Comparison of ENCODE assay signal across 9 cellular contexts in the genomic region with DNA sequence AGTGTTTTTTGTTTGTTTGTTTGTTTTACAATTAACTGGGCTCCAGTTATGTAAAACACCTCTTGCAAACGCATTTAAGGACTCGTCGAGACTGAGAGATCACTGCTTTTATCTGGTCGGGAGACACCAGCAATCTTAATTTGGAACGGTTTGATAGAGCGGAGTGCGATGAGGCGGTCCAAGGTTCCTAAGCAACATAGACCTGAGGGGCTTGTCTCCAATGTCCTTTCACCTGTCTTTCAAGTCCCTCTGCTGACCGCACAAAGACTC. TPM values are rescaled to one million over a fixed set of nuclear protein-coding genes. Genes with fewer than 3 reads are reported as not detected.
DNase-seq lines count a peak whose midpoint lies in the region; ATAC-seq, FAIRE-seq and TF ChIP-seq lines count a peak whose summit lies in the region.
"Had no signal": no experiment of that assay in that cellular context is flagged by ENCODE, and none has a peak within 500 bp of the region (broad histone marks: within the 10 kb centered on the region; RNA-seq: fewer than 3 reads in every experiment).

No MANE protein-coding gene starts in this region.

- no peak for ATAC-seq in activated CD8-positive, alpha-beta memory T cell treated with anti-CD3 and anti-CD28 coated beads, Interleukin-2, amount 10 ng/mL, durations not matched to agents 7 days and 5 days
- no peak for ATAC-seq in activated T-helper 17 cell treated with anti-CD3 and anti-CD28 coated beads, Interleukin-2, amount 50 U/mL, for 72 hours (replicated peaks)
- no peak for ATAC-seq in thoracic aorta (ENCODE audit: insufficient number of reproducible peaks, low FRiP score, low read depth)
- ATAC-seq in HG03469 (IDR thresholded peaks at IDR 0.05; ENCODE audit: unreplicated experiment): no peak

- peak overlapping the region; percentile 90 to 100 for H3K9ac ChIP-seq in kidney (ENCODE audit: low read length in 2 of 2)

- no peaks in the 10 kb centered on the region for H3K27me3 Mint-ChIP-seq in activated CD8-positive, alpha-beta memory T cell treated with anti-CD3 and anti-CD28 coated beads, Interleukin-2, amount 10 ng/mL, durations not matched to agents 7 days and 5 days
- H3K27me3 Mint-ChIP-seq in activated T-helper 17 cell treated with anti-CD3 and anti-CD28 coated beads, Interleukin-2, amount 50 U/mL, for 72 hours: no peaks in the 10 kb centered on the region

- peaks cover 15% of the 10 kb centered on the region for H3K36me3 Mint-ChIP-seq in activated CD8-positive, alpha-beta memory T cell treated with anti-CD3 and anti-CD28 coated beads, Interleukin-2, amount 10 ng/mL, durations not matched to agents 7 days and 5 days
- peaks cover 35% of the 10 kb centered on the region for H3K36me3 Mint-ChIP-seq in activated T-helper 17 cell treated with anti-CD3 and anti-CD28 coated beads, Interleukin-2, amount 50 U/mL, for 72 hours (ENCODE audit: low read depth)

- peaks cover 42% of the 10 kb centered on the region for H3K4me1 Mint-ChIP-seq in activated CD8-positive, alpha-beta memory T cell treated with anti-CD3 and anti-CD28 coated beads, Interleukin-2, amount 10 ng/mL, durations not matched to agents 7 days and 5 days
- H3K4me1 Mint-ChIP-seq in activated T-helper 17 cell treated with anti-CD3 and anti-CD28 coated beads, Interleukin-2, amount 50 U/mL, for 72 hours: peaks cover 10% of the 10 kb centered on the region

- no peaks in the 10 kb centered on the region for H3K27me3 ChIP-seq in thoracic aorta (replicated peaks; ENCODE audit: insufficient read depth)

- H3K4me3 Mint-ChIP-seq in activated CD8-positive, alpha-beta memory T cell treated with anti-CD3 and anti-CD28 coated beads, Interleukin-2, amount 10 ng/mL, durations not matched to agents 7 days and 5 days: peak overlapping the region; percentile 91
- peak overlapping the region; percentile 93 for H3K4me3 Mint-ChIP-seq in activated T-helper 17 cell treated with anti-CD3 and anti-CD28 coated beads, Interleukin-2, amount 50 U/mL, for 72 hours

- H3K4me3 ChIP-seq in kidney (ENCODE audit: low read length in 2 of 2): peak overlapping the region; percentile 95 to 96
- peak overlapping the region; percentile 80 for H3K4me3 ChIP-seq in thoracic aorta

- CTCF ChIA-PET in activated CD8-positive, alpha-beta memory T cell treated with anti-CD3 and anti-CD28 coated beads, Interleukin-2, amount 10 ng/mL, durations not matched to agents 7 days and 5 days (lab: Charles Lee): interaction anchor here (0.7 to 3.1 kb wide), 12 partner anchors 8 to 354 kb away, joined by 3 to 14 read pairs (median 3); a partner anchor contains a TSS

- H3K36me3 ChIP-seq in kidney (ENCODE audit: control insufficient read depth in 1 of 2, insufficient read depth in 2 of 2, low read length in 2 of 2) (no peaks in the 10 kb centered on the region), thoracic aorta (no peaks in the 10 kb centered on the region)

- intact Hi-C loops in kidney (cut with DNase I): no loop called here

- peak overlapping the region; percentile 96 for H3K27ac Mint-ChIP-seq in activated CD8-positive, alpha-beta memory T cell treated with anti-CD3 and anti-CD28 coated beads, Interleukin-2, amount 10 ng/mL, durations not matched to agents 7 days and 5 days
- H3K27ac Mint-ChIP-seq in activated T-helper 17 cell treated with anti-CD3 and anti-CD28 coated beads, Interleukin-2, amount 50 U/mL, for 72 hours: peak overlapping the region; percentile 95

- no peak for DNase-seq in activated CD8-positive, alpha-beta memory T cell treated with anti-CD3 and anti-CD28 coated beads, Interleukin-2, amount 10 ng/mL, durations not matched to agents 7 days and 5 days
- no peak for DNase-seq in activated CD8-positive, alpha-beta memory T cell treated with anti-CD3 and anti-CD28 coated beads, Interleukin-2, amount 50 U/mL, for 4 hours
- DNase-seq in kidney (no peak), thoracic aorta (ENCODE audit: low spot score) (no peak)
- no peak for DNase-seq in stimulated activated naive CD4-positive, alpha-beta T cell (lab: John Stamatoyannopoulos, UW)
- DNase-seq in stimulated activated CD4-positive, alpha-beta T cell treated with anti-CD3 and anti-CD28 coated beads, Interleukin-15, amount 100 ng/mL, for 24 hours: no peak

- H3K4me1 ChIP-seq in kidney (ENCODE audit: control insufficient read depth in 1 of 2, insufficient read depth in 1 of 2, low read depth in 1 of 2, low read length in 2 of 2) (peaks cover 5 to 18% of the 10 kb centered on the region in 2 donors), thoracic aorta (ENCODE audit: control insufficient read depth in 1 of 2, low read depth in 2 of 2) (peaks cover 15 to 20% of the 10 kb centered on the region in 2 donors)

- H3K9me3 ChIP-seq in kidney (ENCODE audit: control insufficient read depth in 1 of 2, low read length in 2 of 2): no peaks in the 10 kb centered on the region
- no peaks in the 10 kb centered on the region for H3K9me3 ChIP-seq in thoracic aorta

- FAIRE-seq in kidney (lab: Jason Lieb, UNC): no peak

- no peaks in the 10 kb centered on the region for H3K9me3 Mint-ChIP-seq in activated CD8-positive, alpha-beta memory T cell treated with anti-CD3 and anti-CD28 coated beads, Interleukin-2, amount 10 ng/mL, durations not matched to agents 7 days and 5 days (ENCODE audit: low read depth)
- H3K9me3 Mint-ChIP-seq in activated T-helper 17 cell treated with anti-CD3 and anti-CD28 coated beads, Interleukin-2, amount 50 U/mL, for 72 hours: no peaks in the 10 kb centered on the region

- no peak for TF ChIP-seq CTCF in kidney (IDR thresholded peaks at IDR 0.05; ENCODE audit: borderline replicate concordance, extremely low read depth, insufficient read depth)
- no peak for TF ChIP-seq CTCF in thoracic aorta (IDR thresholded peaks at IDR 0.05)

- H3K27ac ChIP-seq in kidney (ENCODE audit: low read depth in 2 of 2, low read length in 2 of 2) (peak overlapping the region; percentile 95 to 97), thoracic aorta (peak overlapping the region; percentile 75 to 88)

RNA-seq across cellular contexts. Expression of a gene that starts 0.7 kb away (rescaled TPM):
- 10 to 100 TPM; 38.4 to 41.3 TPM for total RNA-seq in activated CD8-positive, alpha-beta memory T cell treated with anti-CD3 and anti-CD28 coated beads, Interleukin-2, amount 10 ng/mL, durations not matched to agents 7 days and 5 days
- total RNA-seq in activated T-helper 17 cell treated with anti-CD3 and anti-CD28 coated beads, Interleukin-2, amount 50 U/mL, for 72 hours: 10 to 100 TPM; 21.0 to 44.5 TPM
- total RNA-seq in kidney (23.7 TPM), thoracic aorta (10 to 100 TPM in 1 of 2 donors, 1 to 10 TPM in 1; 7.0 to 11.8 TPM)
- polyA plus RNA-seq in kidney (ENCODE audit: insufficient read depth, low read depth, low replicate concordance): 5.3 TPM

RNA-seq across cellular contexts. Expression of a gene that starts 1.4 kb away (rescaled TPM):
- 1 to 10 TPM; 3.7 to 4.6 TPM for total RNA-seq in activated CD8-positive, alpha-beta memory T cell treated with anti-CD3 and anti-CD28 coated beads, Interleukin-2, amount 10 ng/mL, durations not matched to agents 7 days and 5 days
- total RNA-seq in activated T-helper 17 cell treated with anti-CD3 and anti-CD28 coated beads, Interleukin-2, amount 50 U/mL, for 72 hours: 1 to 10 TPM; 1.4 to 3.0 TPM
- 0.94 TPM for total RNA-seq in kidney
- polyA plus RNA-seq in kidney (ENCODE audit: insufficient read depth, low read depth, low replicate concordance): 1.8 TPM
- under 1 TPM in 1 of 2 donors, not detected in 1; 0.68 TPM for total RNA-seq in thoracic aorta
- total RNA-seq: subcutaneous adipose tissue had no signal

RNA-seq across cellular contexts. Expression of a gene that starts 56.5 kb away (rescaled TPM):
- total RNA-seq in activated CD8-positive, alpha-beta memory T cell treated with anti-CD3 and anti-CD28 coated beads, Interleukin-2, amount 10 ng/mL, durations not matched to agents 7 days and 5 days: not detected
- total RNA-seq in activated T-helper 17 cell treated with anti-CD3 and anti-CD28 coated beads, Interleukin-2, amount 50 U/mL, for 72 hours: not detected
- total RNA-seq in kidney (0.76 TPM), thoracic aorta (not detected)
- polyA plus RNA-seq in kidney (ENCODE audit: insufficient read depth, low read depth, low replicate concordance): not detected
- total RNA-seq: subcutaneous adipose tissue had no signal
